In genomic region chr17:28527859-28528258, GRCh38 we compare ENCODE assay signal across 25 cellular contexts. TPM values are rescaled to one million over a fixed set of nuclear protein-coding genes. Genes with fewer than 3 reads are reported as not detected.
DNase-seq lines count a peak whose midpoint lies in the region; ATAC-seq and TF ChIP-seq lines count a peak whose summit lies in the region.
"Had no signal": no experiment of that assay in that cellular context is flagged by ENCODE, and none has a peak within 500 bp of the region (broad histone marks: within the 10 kb centered on the region; RNA-seq: fewer than 3 reads in every experiment).

No MANE protein-coding gene starts in this region.

- CTCF ChIA-PET in PC-3 (lab: Charles Lee): no interaction called here
- CTCF ChIA-PET in activated CD8-positive, alpha-beta T cell treated with anti-CD3 and anti-CD28 coated beads, Interleukin-2, amount 10 ng/mL, durations not matched to agents 7 days and 5 days (lab: Charles Lee): interaction anchor here (1.0 kb wide), 1 partner anchor 21 kb away, joined by 3 read pairs; no protein-coding TSS in a partner anchor

- H3K4me3 ChIP-seq in PC-3 (ENCODE audit: low read length): no peak overlapping the region
- H3K4me3 ChIP-seq in colonic mucosa: no peak overlapping the region
- H3K4me3 ChIP-seq: hepatocyte, right atrium auricular region had no signal

- peak overlapping the region; percentile 56 for H3K27ac ChIP-seq in PC-3 (ENCODE audit: low read length)
- H3K27ac ChIP-seq in colonic mucosa: peak overlapping the region; percentile 49
- H3K27ac ChIP-seq: hepatocyte, right atrium auricular region had no signal

- no peaks in the 10 kb centered on the region for H3K27me3 ChIP-seq in PC-3 (ENCODE audit: low read length)
- no peaks in the 10 kb centered on the region for H3K27me3 ChIP-seq in colonic mucosa
- H3K27me3 ChIP-seq: hepatocyte, right atrium auricular region had no signal

- no peaks in the 10 kb centered on the region for H3K36me3 Mint-ChIP-seq in type B pancreatic cell
- no peaks in the 10 kb centered on the region for H3K36me3 Mint-ChIP-seq in activated CD8-positive, alpha-beta T cell treated with anti-CD3 and anti-CD28 coated beads, Interleukin-2, amount 10 ng/mL, durations not matched to agents 7 days and 5 days (ENCODE audit: low read depth)

- intact Hi-C loops in PC-3 (cut with micrococcal nuclease): no loop called here
- intact Hi-C loops in colonic mucosa (cut with DNase I): no loop called here

- H4K20me1 ChIP-seq in PC-3 (ENCODE audit: low read length): no peaks in the 10 kb centered on the region

- TF ChIP-seq CTCF in PC-3 (conservative IDR thresholded peaks at IDR 0.05; ENCODE audit: low read depth, low read length): no peak
- TF ChIP-seq CTCF in colonic mucosa (IDR thresholded peaks at IDR 0.05): no peak
- no peak for TF ChIP-seq CTCF in type B pancreatic cell (conservative IDR thresholded peaks at IDR 0.05)

- peak overlapping the region; percentile 51 for H3K4me2 ChIP-seq in PC-3 (ENCODE audit: low read length)
- H3K4me2 ChIP-seq: hepatocyte had no signal

- H3K4me1 Mint-ChIP-seq in type B pancreatic cell (ENCODE audit: unreplicated experiment): peaks cover 31% of the 10 kb centered on the region
- H3K4me1 Mint-ChIP-seq in activated CD8-positive, alpha-beta T cell treated with anti-CD3 and anti-CD28 coated beads, Interleukin-2, amount 10 ng/mL, durations not matched to agents 7 days and 5 days (ENCODE audit: low read depth): no peaks in the 10 kb centered on the region
- H3K4me1 Mint-ChIP-seq: stimulated activated naive CD8-positive, alpha-beta T cell treated with anti-CD3 and anti-CD28 coated beads, Interleukin-15, amount 100 ng/mL, for 72 hours had no signal

- no peaks in the 10 kb centered on the region for H3K27me3 Mint-ChIP-seq in type B pancreatic cell
- H3K27me3 Mint-ChIP-seq in activated CD8-positive, alpha-beta T cell treated with anti-CD3 and anti-CD28 coated beads, Interleukin-2, amount 10 ng/mL, durations not matched to agents 7 days and 5 days (ENCODE audit: low read depth): no peaks in the 10 kb centered on the region
- H3K27me3 Mint-ChIP-seq: stimulated activated naive CD8-positive, alpha-beta T cell treated with anti-CD3 and anti-CD28 coated beads, Interleukin-15, amount 100 ng/mL, for 72 hours had no signal

- no peaks in the 10 kb centered on the region for H3K9me3 Mint-ChIP-seq in type B pancreatic cell
- H3K9me3 Mint-ChIP-seq in activated CD8-positive, alpha-beta T cell treated with anti-CD3 and anti-CD28 coated beads, Interleukin-2, amount 10 ng/mL, durations not matched to agents 7 days and 5 days (ENCODE audit: insufficient read depth): no peaks in the 10 kb centered on the region
- H3K9me3 Mint-ChIP-seq: activated T-cell treated with anti-CD3 and anti-CD28 coated beads, Interleukin-2, amount 50 U/mL, for 4 hours; stimulated activated naive CD8-positive, alpha-beta T cell treated with anti-CD3 and anti-CD28 coated beads, Interleukin-15, amount 100 ng/mL, for 72 hours had no signal

- no peaks in the 10 kb centered on the region for H3K79me2 ChIP-seq in PC-3 (ENCODE audit: low read length)
- H3K79me2 ChIP-seq: hepatocyte had no signal

- POLR2A ChIA-PET in PC-3 (lab: Charles Lee; ENCODE audit: unreplicated experiment): no interaction called here
- POLR2A ChIA-PET in activated CD8-positive, alpha-beta T cell treated with anti-CD3 and anti-CD28 coated beads, Interleukin-2, amount 10 ng/mL, durations not matched to agents 7 days and 5 days (lab: Charles Lee): no interaction called here

- no TSS peak for BruUV-seq in PC-3 (replicated peaks; lab: Mats Ljungman, UMichigan)

- H3K36me3 ChIP-seq in PC-3 (ENCODE audit: low read depth, low read length) (no peaks in the 10 kb centered on the region), colonic mucosa (no peaks in the 10 kb centered on the region)
- H3K36me3 ChIP-seq: right atrium auricular region had no signal

- H2AFZ ChIP-seq in PC-3 (ENCODE audit: low read length): no peak overlapping the region
- H2AFZ ChIP-seq: hepatocyte had no signal

- H3K4me1 ChIP-seq in PC-3 (ENCODE audit: insufficient read depth, low read length) (peaks cover 31% of the 10 kb centered on the region), colonic mucosa (peaks cover 22% of the 10 kb centered on the region)
- H3K4me1 ChIP-seq: right atrium auricular region had no signal

- H3K9me2 ChIP-seq in PC-3 (replicated peaks; ENCODE audit: low read length): no peaks in the 10 kb centered on the region

- H3K9me3 ChIP-seq in PC-3 (ENCODE audit: low read length): no peaks in the 10 kb centered on the region
- H3K9me3 ChIP-seq in colonic mucosa: no peaks in the 10 kb centered on the region
- H3K9me3 ChIP-seq: right atrium auricular region had no signal

- H3K27ac Mint-ChIP-seq in type B pancreatic cell: peak overlapping the region; percentile 49
- no peak overlapping the region for H3K27ac Mint-ChIP-seq in activated CD8-positive, alpha-beta T cell treated with anti-CD3 and anti-CD28 coated beads, Interleukin-2, amount 10 ng/mL, durations not matched to agents 7 days and 5 days

- DNase-seq in PC-3 (peak; percentile 54), colonic mucosa (peak; percentile 66), mucosa of gallbladder (ENCODE audit: low spot score) (peak; percentile 69), type B pancreatic cell (ENCODE audit: extremely low spot score, unreplicated experiment) (no peak), KBM-7 (no peak)
- no peak for DNase-seq in activated CD8-positive, alpha-beta T cell treated with anti-CD3 and anti-CD28 coated beads, Interleukin-2, amount 10 ng/mL, durations not matched to agents 7 days and 5 days
- no peak for DNase-seq in effector CD4-positive, alpha-beta T cell
- DNase-seq: activated naive CD4-positive, alpha-beta T cell treated with Interleukin-2 at 50 U/mL for 16 hours; activated T-cell treated with anti-CD3 and anti-CD28 coated beads, Interleukin-2, amount 50 U/mL, for 4 hours; amygdala; IMR-90; MM.1S; NCI-H1436 treated with DMSO at 0.1 percent for 48 hours; stimulated activated naive CD8-positive, alpha-beta T cell treated with anti-CD3 and anti-CD28 coated beads, Interleukin-15, amount 100 ng/mL, for 72 hours; T-helper 9 cell had no signal

- no peaks in the 10 kb centered on the region for H3F3A ChIP-seq in PC-3 (ENCODE audit: low read length, unreplicated experiment)

- H3K9ac ChIP-seq in PC-3 (ENCODE audit: low read length) (no peak overlapping the region), colonic mucosa (ENCODE audit: low read depth in 2 of 2, low read length in 2 of 2) (no peak overlapping the region)

- ATAC-seq in PC-3 (peak; percentile 42), GM21360 (IDR thresholded peaks at IDR 0.05; ENCODE audit: unreplicated experiment) (no peak)
- ATAC-seq in activated CD8-positive, alpha-beta T cell treated with anti-CD3 and anti-CD28 coated beads, Interleukin-2, amount 10 ng/mL, durations not matched to agents 7 days and 5 days: no peak
- ATAC-seq: activated T-cell treated with anti-CD3 and anti-CD28 coated beads, Interleukin-2, amount 50 U/mL, for 4 hours; stimulated activated naive CD8-positive, alpha-beta T cell treated with anti-CD3 and anti-CD28 coated beads, Interleukin-15, amount 100 ng/mL, for 72 hours had no signal

- H3K4me3 Mint-ChIP-seq in type B pancreatic cell: no peak overlapping the region
- no peak overlapping the region for H3K4me3 Mint-ChIP-seq in activated CD8-positive, alpha-beta T cell treated with anti-CD3 and anti-CD28 coated beads, Interleukin-2, amount 10 ng/mL, durations not matched to agents 7 days and 5 days
- H3K4me3 Mint-ChIP-seq: activated T-cell treated with anti-CD3 and anti-CD28 coated beads, Interleukin-2, amount 50 U/mL, for 4 hours; stimulated activated naive CD8-positive, alpha-beta T cell treated with anti-CD3 and anti-CD28 coated beads, Interleukin-15, amount 100 ng/mL, for 72 hours had no signal

- in situ Hi-C loops in KBM-7 (cut with MboI; ENCODE audit: low pct_unique_long_range_greater_than_20kb, low sequenced_read_pairs): no loop called here

RNA-seq across cellular contexts. Expression of gene FOXN1, which starts 21.7 kb away (rescaled TPM):
- not detected in 2 replicates for total RNA-seq in PC-3 (2014; rRNA removed)
- total RNA-seq in colonic mucosa: under 1 TPM in 1 of 2 donors, not detected in 1; 0.32 TPM
- total RNA-seq in mucosa of gallbladder: 0.06 TPM
- total RNA-seq in type B pancreatic cell (ENCODE audit: low replicate concordance): 1.0 and 1.2 TPM in 2 replicates
- not detected for total RNA-seq in activated CD8-positive, alpha-beta T cell treated with anti-CD3 and anti-CD28 coated beads, Interleukin-2, amount 10 ng/mL, durations not matched to agents 7 days and 5 days
- total RNA-seq: activated T-cell treated with anti-CD3 and anti-CD28 coated beads, Interleukin-2, amount 50 U/mL, for 4 hours; cardiac septum; dermis microvascular lymphatic vessel endothelial cell; endothelial cell of umbilical vein; H1; hepatocyte; IMR-90; lung microvascular endothelial cell; omental fat pad; right atrium auricular region; RPMI7951 had no signal

RNA-seq across cellular contexts. Expression of gene UNC119, which starts 24.6 kb away (rescaled TPM):
- 68.4 and 82.1 TPM in 2 replicates for total RNA-seq in PC-3 (2014; rRNA removed)
- total RNA-seq in colonic mucosa: 10 to 100 TPM; 31.4 to 39.8 TPM
- 44.0 TPM for total RNA-seq in mucosa of gallbladder
- total RNA-seq in type B pancreatic cell (ENCODE audit: low replicate concordance): 40.2 and 52.2 TPM in 2 replicates
- total RNA-seq in activated CD8-positive, alpha-beta T cell treated with anti-CD3 and anti-CD28 coated beads, Interleukin-2, amount 10 ng/mL, durations not matched to agents 7 days and 5 days: 10 to 100 TPM; 41.6 to 48.1 TPM

RNA-seq across cellular contexts. Expression of gene PIGS, which starts 43.5 kb away (rescaled TPM):
- total RNA-seq in PC-3 (2014; rRNA removed) (15.8 and 22.4 TPM in 2 replicates), colonic mucosa (10 to 100 TPM; 71.9 to 82.7 TPM), mucosa of gallbladder (65.9 TPM), type B pancreatic cell (ENCODE audit: low replicate concordance) (66.1 and 75.0 TPM in 2 replicates)
- total RNA-seq in activated CD8-positive, alpha-beta T cell treated with anti-CD3 and anti-CD28 coated beads, Interleukin-2, amount 10 ng/mL, durations not matched to agents 7 days and 5 days: 10 to 100 TPM; 60.0 to 61.1 TPM

RNA-seq across cellular contexts. Expression of gene ALDOC, which starts 48.8 kb away (rescaled TPM):
- total RNA-seq in PC-3 (2014; rRNA removed) (42.6 and 72.9 TPM in 2 replicates), colonic mucosa (100 to 1,000 TPM in 1 of 2 donors, 10 to 100 TPM in 1; 14.4 to 111 TPM), mucosa of gallbladder (39.8 TPM), type B pancreatic cell (ENCODE audit: low replicate concordance) (7.1 and 12.6 TPM in 2 replicates)
- 10 to 100 TPM; 97.3 to 99.7 TPM for total RNA-seq in activated CD8-positive, alpha-beta T cell treated with anti-CD3 and anti-CD28 coated beads, Interleukin-2, amount 10 ng/mL, durations not matched to agents 7 days and 5 days

RNA-seq across cellular contexts. Expression of gene SLC13A2, which starts 54.4 kb away (rescaled TPM):
- total RNA-seq in PC-3 (2014; rRNA removed): not detected in 2 replicates
- total RNA-seq in colonic mucosa: 10 to 100 TPM; 24.7 to 40.5 TPM
- 55.0 TPM for total RNA-seq in mucosa of gallbladder
- 1.2 and 8.7 TPM in 2 replicates for total RNA-seq in type B pancreatic cell (ENCODE audit: low replicate concordance)
- total RNA-seq in activated CD8-positive, alpha-beta T cell treated with anti-CD3 and anti-CD28 coated beads, Interleukin-2, amount 10 ng/mL, durations not matched to agents 7 days and 5 days: not detected
- total RNA-seq: activated T-cell treated with anti-CD3 and anti-CD28 coated beads, Interleukin-2, amount 50 U/mL, for 4 hours; cardiac septum; dermis microvascular lymphatic vessel endothelial cell; endothelial cell of umbilical vein; H1; IMR-90; lung microvascular endothelial cell; omental fat pad; right atrium auricular region; RPMI7951 had no signal

Comparison
In these comparisons a context has a peak if more than half of its experiments do, and no peak if none do; other contexts are left out.
1. DNase-seq: peak in PC-3 (single experiment), colonic mucosa (single experiment) and mucosa of gallbladder (single experiment); none in type B pancreatic cell (single experiment), activated CD8-positive, alpha-beta T cell treated with anti-CD3 and anti-CD28 coated beads, Interleukin-2, amount 10 ng/mL, durations not matched to agents 7 days and 5 days (single experiment), KBM-7 (single experiment) and effector CD4-positive, alpha-beta T cell (single experiment).